ENCODE assay signal across 1 cellular context in genomic region chr3:13475871-13476590, GRCh38.
TF ChIP-seq lines count a peak whose summit lies in the region.

No MANE protein-coding gene starts in this region.

TF ChIP-seq in HepG2, 621 proteins besides CTCF, POLR2A, EP300 and RAD21 (continued from another document and continues in another):
- TF ChIP-seq NR1H2 (CRISPR knock-in tag; IDR thresholded peaks at IDR 0.05; ENCODE audit: borderline replicate concordance, low read depth): no peak
- TF ChIP-seq ZMAT3 (CRISPR knock-in tag; conservative IDR thresholded peaks at IDR 0.05): no peak
- no peak for TF ChIP-seq ZNF775 (CRISPR knock-in tag; IDR thresholded peaks at IDR 0.05; ENCODE audit: borderline replicate concordance)
- TF ChIP-seq BRCA1 (CRISPR knock-in tag; IDR thresholded peaks at IDR 0.05): no peak
- TF ChIP-seq KDM2A (CRISPR knock-in tag; IDR thresholded peaks at IDR 0.05; ENCODE audit: borderline replicate concordance, low read depth): no peak
- 0 out of 2 replicates have a peak, but pooled peaks have one; percentile 70 for TF ChIP-seq MEIS2 (CRISPR knock-in tag; IDR thresholded peaks at IDR 0.05)
- no peak for TF ChIP-seq CCAR2 (optimal IDR thresholded peaks at IDR 0.05; ENCODE audit: low read depth, low read length)
- TF ChIP-seq FUBP1 (CRISPR knock-in tag; IDR thresholded peaks at IDR 0.05; ENCODE audit: borderline replicate concordance): no peak
- TF ChIP-seq ZBTB43 (CRISPR knock-in tag; conservative IDR thresholded peaks at IDR 0.05): 0 out of 2 replicates have a peak, but pooled peaks have one; percentile 74
- TF ChIP-seq CEBPB (IDR thresholded peaks at IDR 0.05; ENCODE audit: borderline replicate concordance, low read depth, low read length): no peak
- TF ChIP-seq ZBTB40 (IDR thresholded peaks at IDR 0.05): no peak
- TF ChIP-seq ZBTB40 (CRISPR knock-in tag; IDR thresholded peaks at IDR 0.05): no peak
- 0 out of 2 replicates have a peak, but pooled peaks have one; percentile 45 for TF ChIP-seq ZSCAN29 (CRISPR knock-in tag; conservative IDR thresholded peaks at IDR 0.05)
- no peak for TF ChIP-seq ZNF562 (CRISPR knock-in tag; IDR thresholded peaks at IDR 0.05; ENCODE audit: borderline replicate concordance)
- TF ChIP-seq DNMT3B (CRISPR knock-in tag; conservative IDR thresholded peaks at IDR 0.05): no peak
- TF ChIP-seq SP4 (CRISPR knock-in tag; IDR thresholded peaks at IDR 0.05): no peak; the same call in 1 of the 2 replicates
- TF ChIP-seq ZNF839 (CRISPR knock-in tag; IDR thresholded peaks at IDR 0.05; ENCODE audit: borderline replicate concordance): no peak
- TF ChIP-seq DMTF1 (CRISPR knock-in tag; IDR thresholded peaks at IDR 0.05): no peak
- TF ChIP-seq HMGXB3 (CRISPR knock-in tag; IDR thresholded peaks at IDR 0.05; ENCODE audit: borderline replicate concordance): peak; percentile 67; the same call in 1 of the 2 replicates
- no peak for TF ChIP-seq SOX6 (IDR thresholded peaks at IDR 0.05)
- TF ChIP-seq SOX6 (CRISPR knock-in tag; IDR thresholded peaks at IDR 0.05): peak; percentile 63; the same call in 1 of the 2 replicates
- no peak for TF ChIP-seq HMGA1 (CRISPR knock-in tag; conservative IDR thresholded peaks at IDR 0.05)
- TF ChIP-seq KDM4B (CRISPR knock-in tag; IDR thresholded peaks at IDR 0.05): no peak
- TF ChIP-seq MBD4 (IDR thresholded peaks at IDR 0.05; ENCODE audit: borderline replicate concordance, low read length): no peak
- no peak for TF ChIP-seq CBFB (CRISPR knock-in tag; IDR thresholded peaks at IDR 0.05)
- peak; percentile 66; the same call in 1 of the 2 replicates for TF ChIP-seq ZNF264 (CRISPR knock-in tag; IDR thresholded peaks at IDR 0.05)
- TF ChIP-seq ZNF510 (CRISPR knock-in tag; IDR thresholded peaks at IDR 0.05; ENCODE audit: low read depth): no peak
- no peak for TF ChIP-seq ZNF816 (CRISPR knock-in tag; IDR thresholded peaks at IDR 0.05; ENCODE audit: borderline replicate concordance)
- no peak for TF ChIP-seq ZNF724P (CRISPR knock-in tag; IDR thresholded peaks at IDR 0.05; ENCODE audit: borderline replicate concordance)
